In genomic region chr14:23301969-23302289, GRCh38 we compare ENCODE assay signal across 8 cellular contexts. TPM values are rescaled to one million over a fixed set of nuclear protein-coding genes. Genes with fewer than 3 reads are reported as not detected.
DNase-seq lines count a peak whose midpoint lies in the region; ATAC-seq and TF ChIP-seq lines count a peak whose summit lies in the region.

No MANE protein-coding gene starts in this region.

- intact Hi-C loops in tibial artery (cut with DNase I; ENCODE audit: low total_unique reads) = no loop called here

- TF ChIP-seq CTCF in tibial artery (IDR thresholded peaks at IDR 0.05) = no peak

- H3K27ac ChIP-seq in adipose tissue (ENCODE audit: low read depth, low read length) (peak overlapping the region; percentile 31), tibial artery (peak overlapping the region; percentile 94 to 96)

- no peaks in the 10 kb centered on the region for H3K9me3 ChIP-seq in tibial artery

- peaks cover 0 to 35% (median 23%) of the 10 kb centered on the region in 4 donors for H3K4me1 ChIP-seq in tibial artery

- peak overlapping the region; percentile 71 to 85 for H3K4me3 ChIP-seq in tibial artery

- no peaks in the 10 kb centered on the region for H3K27me3 ChIP-seq in tibial artery

- peaks cover 0 to 9% (median 0%) of the 10 kb centered on the region in 3 donors for H3K36me3 ChIP-seq in tibial artery

- DNase-seq in stimulated activated CD4-positive, alpha-beta T cell treated with anti-CD3 and anti-CD28 coated beads, Interleukin-2, amount 100 ng/mL, for 4 hours (ENCODE audit: low read depth) = peak; percentile 44
- DNase-seq in stimulated activated CD4-positive, alpha-beta T cell treated with anti-CD3 and anti-CD28 coated beads, Interleukin-1b, Interleukin-23, amount 100 ng/mL, for 48 hours = no peak
- no peak for DNase-seq in left lobe of liver (ENCODE audit: low spot score)
- DNase-seq in tibial artery = no peak
- no peak for DNase-seq in NCI-H526 (lab: John Stamatoyannopoulos, UW)
- DNase-seq in NCI-H446 (lab: John Stamatoyannopoulos, UW) = no peak

- ATAC-seq in HG03280 (IDR thresholded peaks at IDR 0.05; ENCODE audit: unreplicated experiment) (peak; percentile 21), left lobe of liver (peak; percentile 37)

- 0 to 1% (median 0%) methylated on average over 16 to 25 of the region's 25 CpGs for WGBS in adipose tissue, 3 donors

RNA-seq across cellular contexts. Expression of gene PPP1R3E, which starts 0.7 kb away (rescaled TPM):
- polyA plus RNA-seq in adipose tissue = 10 to 100 TPM in 1 of 3 donors, 1 to 10 TPM in 2; 6.0 to 16.1 (median 6.2) TPM
- 11.5 TPM for total RNA-seq in left lobe of liver

RNA-seq across cellular contexts. Expression of gene BCL2L2, which starts 4.7 kb away (rescaled TPM):
- polyA plus RNA-seq in adipose tissue = 100 to 1,000 TPM in 1 of 3 donors, 10 to 100 TPM in 2; 37.9 to 122 (median 58.9) TPM
- 14.0 TPM for total RNA-seq in left lobe of liver

RNA-seq across cellular contexts. Expression of gene HOMEZ, which starts 16.0 kb away (rescaled TPM):
- 1 to 10 TPM; 3.5 to 6.4 (median 3.8) TPM for polyA plus RNA-seq in adipose tissue
- total RNA-seq in left lobe of liver = 8.9 TPM

RNA-seq across cellular contexts. Expression of gene PABPN1, which starts 19.3 kb away (rescaled TPM):
- 100 to 1,000 TPM in 2 of 3 donors, 10 to 100 TPM in 1; 50.4 to 124 (median 110) TPM for polyA plus RNA-seq in adipose tissue
- 86.9 TPM for total RNA-seq in left lobe of liver

RNA-seq across cellular contexts. Expression of gene SLC22A17, which starts 50.8 kb away (rescaled TPM):
- polyA plus RNA-seq in adipose tissue = 1 to 10 TPM; 8.4 to 9.9 (median 9.5) TPM
- total RNA-seq in left lobe of liver = 3.6 TPM
